ENCODE assay signal across 17 cellular contexts in genomic region chr18:9086015-9086414, GRCh38.
"Had no signal": no experiment of that assay in that cellular context is flagged by ENCODE, and none has a peak within 500 bp of the region (broad histone marks: within the 10 kb centered on the region; RNA-seq: fewer than 3 reads in every experiment).

No MANE protein-coding gene starts in this region.

- H3K27ac Mint-ChIP-seq: nephron progenitor cell; stimulated activated memory B cell treated with anti-CD40 and anti-IgM and Interleukin-4, amounts not matched to agents 10 μg/mL and 1 μg/mL and 100 μg/mL, for 72 hours; type B pancreatic cell had no signal

- H3K4me3 ChIP-seq: gastrocnemius medialis, lung, sigmoid colon, testis had no signal

- H3K27ac ChIP-seq: gastrocnemius medialis, sigmoid colon, testis had no signal

- H3K36me3 ChIP-seq: gastrocnemius medialis, sigmoid colon had no signal

- ATAC-seq: esophagus mucosa; gastrocnemius medialis; left lobe of liver; SK-N-SH treated with all-trans-retinoic acid at 6 μM for 48 hours; stimulated activated memory B cell treated with anti-CD40 and anti-IgM and Interleukin-4, amounts not matched to agents 10 μg/mL and 1 μg/mL and 100 μg/mL, for 72 hours had no signal

- H3K4me1 ChIP-seq: gastrocnemius medialis, sigmoid colon, testis had no signal

- H3K4me3 Mint-ChIP-seq: nephron progenitor cell; stimulated activated memory B cell treated with anti-CD40 and anti-IgM and Interleukin-4, amounts not matched to agents 10 μg/mL and 1 μg/mL and 100 μg/mL, for 72 hours; type B pancreatic cell had no signal

- H3K27me3 ChIP-seq: gastrocnemius medialis, sigmoid colon, testis had no signal

- DNase-seq: activated T-cell treated with anti-CD3 and anti-CD28 coated beads, Interleukin-2, amount 50 U/mL, for 1 hour; effector CD8-positive, alpha-beta T cell; gastrocnemius medialis; head of caudate nucleus; kidney; nephron progenitor cell; nucleus accumbens; posterior cingulate gyrus; sigmoid colon; stimulated activated CD4-positive, alpha-beta T cell treated with anti-CD3 and anti-CD28 coated beads, Interleukin-4, amount 100 ng/mL, for 24 hours; testis had no signal

- H3K9me3 ChIP-seq: gastrocnemius medialis, sigmoid colon, testis had no signal

- H3K27me3 Mint-ChIP-seq: stimulated activated memory B cell treated with anti-CD40 and anti-IgM and Interleukin-4, amounts not matched to agents 10 μg/mL and 1 μg/mL and 100 μg/mL, for 72 hours; type B pancreatic cell had no signal

- H3K9me3 Mint-ChIP-seq: nephron progenitor cell; stimulated activated memory B cell treated with anti-CD40 and anti-IgM and Interleukin-4, amounts not matched to agents 10 μg/mL and 1 μg/mL and 100 μg/mL, for 72 hours; type B pancreatic cell had no signal

- H3K36me3 Mint-ChIP-seq: stimulated activated memory B cell treated with anti-CD40 and anti-IgM and Interleukin-4, amounts not matched to agents 10 μg/mL and 1 μg/mL and 100 μg/mL, for 72 hours; type B pancreatic cell had no signal
